18 cellular contexts compared by ENCODE assay signal in genomic region chr9:89757776-89758528, GRCh38.
DNase-seq lines count a peak whose midpoint lies in the region; ATAC-seq, FAIRE-seq and TF ChIP-seq lines count a peak whose summit lies in the region.
"Had no signal": no experiment of that assay in that cellular context is flagged by ENCODE, and none has a peak within 500 bp of the region (broad histone marks: within the 10 kb centered on the region; RNA-seq: fewer than 3 reads in every experiment).

No MANE protein-coding gene starts in this region.

- H3K23ac ChIP-seq in mesenchymal stem cell (ENCODE audit: low read length in 2 of 2) = no peak overlapping the region

- intact Hi-C loops in Right ventricle myocardium superior (cut with DNase I) (loop anchor here (5.0 to 10.0 kb wide), 2 partner anchors 114 to 153 kb away; partner anchors contain the start of gene GADD45G), left cardiac atrium (cut with DNase I) (loop anchor here in 1 of 2 donors (10.0 kb wide), 2 partner anchors 143 to 337 kb away; no protein-coding TSS in a partner anchor), kidney (cut with DNase I) (no loop called here)

- ATAC-seq in Right ventricle myocardium superior (ENCODE audit: poor library complexity) (peak; percentile 58), left cardiac atrium (no peak), GM18873 (IDR thresholded peaks at IDR 0.05; ENCODE audit: low FRiP score, unreplicated experiment) (no peak)

- H2BK12ac ChIP-seq in mesenchymal stem cell (ENCODE audit: low read length in 2 of 2) = peak overlapping the region in 1 of 2 experiments; percentile 40

- no peak overlapping the region for H3K4me3 ChIP-seq in kidney (ENCODE audit: low read length in 2 of 2)
- no peak overlapping the region for H3K4me3 ChIP-seq in mesenchymal stem cell (ENCODE audit: insufficient read depth in 1 of 2, low read depth in 1 of 2, low read length in 2 of 2)
- H3K4me3 ChIP-seq in subcutaneous abdominal adipose tissue (ENCODE audit: low read depth in 1 of 5, low read length in 5 of 5) = no peak overlapping the region

- no peak overlapping the region for H2AFZ ChIP-seq in mesenchymal stem cell (ENCODE audit: low read depth, low read length)

- H3K36me3 ChIP-seq in kidney (ENCODE audit: control insufficient read depth in 1 of 2, insufficient read depth in 2 of 2, low read length in 2 of 2) (no peaks in the 10 kb centered on the region), mesenchymal stem cell (ENCODE audit: control insufficient read depth in 1 of 2, insufficient read depth in 2 of 2, low read depth in 1 of 2, low read length in 2 of 2) (no peaks in the 10 kb centered on the region), subcutaneous abdominal adipose tissue (ENCODE audit: control insufficient read depth in 5 of 5, insufficient read depth in 5 of 5, low read length in 5 of 5) (no peaks in the 10 kb centered on the region)

- no peak overlapping the region for H2BK5ac ChIP-seq in mesenchymal stem cell (ENCODE audit: low read depth, low read length, poor library complexity, severe bottlenecking)

- H3K4ac ChIP-seq in mesenchymal stem cell (ENCODE audit: low read depth in 1 of 2, low read length in 2 of 2) = no peak overlapping the region

- H4K8ac ChIP-seq in mesenchymal stem cell (ENCODE audit: low read length) = no peak overlapping the region

- H3K27ac ChIP-seq in kidney (ENCODE audit: low read depth in 2 of 2, low read length in 2 of 2) = no peak overlapping the region
- H3K27ac ChIP-seq in mesenchymal stem cell (ENCODE audit: low read length, poor library complexity, severe bottlenecking) = no peak overlapping the region
- peak overlapping the region; percentile 55 for H3K27ac ChIP-seq in subcutaneous abdominal adipose tissue (ENCODE audit: low read depth, low read length)

- H3K9ac ChIP-seq in kidney (ENCODE audit: low read length in 2 of 2) (no peak overlapping the region), mesenchymal stem cell (ENCODE audit: low read length) (no peak overlapping the region), subcutaneous abdominal adipose tissue (ENCODE audit: low read length in 5 of 5) (no peak overlapping the region)

- H3K9me3 ChIP-seq in kidney (ENCODE audit: control insufficient read depth in 1 of 2, low read length in 2 of 2) (no peaks in the 10 kb centered on the region), mesenchymal stem cell (ENCODE audit: control insufficient read depth, low read length) (no peaks in the 10 kb centered on the region), subcutaneous abdominal adipose tissue (ENCODE audit: control insufficient read depth in 5 of 5, low read length in 5 of 5) (no peaks in the 10 kb centered on the region)

- no peak overlapping the region for H3K18ac ChIP-seq in mesenchymal stem cell (ENCODE audit: low read depth in 1 of 2, low read length in 2 of 2)

- DNase-seq in Right ventricle myocardium superior = no peak
- DNase-seq in left cardiac atrium = no peak
- peak; percentile 40 for DNase-seq in kidney
- DNase-seq in mesenchymal stem cell = no peak
- no peak for DNase-seq in stimulated activated naive CD4-positive, alpha-beta T cell treated with Interleukin-2 at 50 U/mL for 16 hours (lab: John Stamatoyannopoulos, UW)
- DNase-seq in mesenteric fat pad (ENCODE audit: low spot score) = no peak
- DNase-seq: 8988T; AML-193; C1 segment of cervical spinal cord; CD4-positive, alpha-beta memory T cell; DMS79 treated with DMSO at 0.1 percent for 48 hours; EL; HCEC 1CT; HFFc6 had no signal

- no peak overlapping the region for H3K14ac ChIP-seq in mesenchymal stem cell (ENCODE audit: low read length in 2 of 2)

- FAIRE-seq in kidney (lab: Jason Lieb, UNC) = no peak
- FAIRE-seq: G401.6, GM12892 had no signal

- peaks cover 15 to 22% of the 10 kb centered on the region in 2 experiments for H3K27me3 ChIP-seq in mesenchymal stem cell (ENCODE audit: control insufficient read depth in 1 of 2, insufficient read depth in 1 of 2, low read length in 2 of 2)
- H3K27me3 ChIP-seq in subcutaneous abdominal adipose tissue (ENCODE audit: control insufficient read depth in 5 of 5, insufficient read depth in 4 of 5, low read length in 5 of 5) = no peaks in the 10 kb centered on the region

- TF ChIP-seq CTCF in kidney (IDR thresholded peaks at IDR 0.05; ENCODE audit: borderline replicate concordance, extremely low read depth, insufficient read depth) = no peak

- no peak overlapping the region for H3K4me2 ChIP-seq in mesenchymal stem cell (ENCODE audit: low read length, poor library complexity, severe bottlenecking)

- peak overlapping the region; percentile 35 for H2BK15ac ChIP-seq in mesenchymal stem cell (ENCODE audit: low read depth, poor library complexity, severe bottlenecking)

- no peaks in the 10 kb centered on the region for H3K79me1 ChIP-seq in mesenchymal stem cell (replicated peaks; ENCODE audit: low read length, poor library complexity, severe bottlenecking)

- no peak overlapping the region for H4K91ac ChIP-seq in mesenchymal stem cell (ENCODE audit: low read length)

- H2BK120ac ChIP-seq in mesenchymal stem cell (ENCODE audit: low read depth, low read length) = no peak overlapping the region

- WGBS in mesenchymal stem cell = 94% methylated on average over 12 of the region's 12 CpGs

- no peak overlapping the region for H2AK5ac ChIP-seq in mesenchymal stem cell (ENCODE audit: low read length, severe bottlenecking)

- H3K4me1 ChIP-seq in kidney (ENCODE audit: control insufficient read depth in 1 of 2, insufficient read depth in 1 of 2, low read depth in 1 of 2, low read length in 2 of 2) (peaks cover 9 to 10% of the 10 kb centered on the region in 2 donors), mesenchymal stem cell (ENCODE audit: control insufficient read depth, insufficient read depth, low read depth, low read length) (peaks cover 11% of the 10 kb centered on the region), subcutaneous abdominal adipose tissue (ENCODE audit: control insufficient read depth in 5 of 5, insufficient read depth in 5 of 5, low read length in 5 of 5) (peaks cover 18 to 34% (median 26%) of the 10 kb centered on the region in 5 donors)
